ENCODE assay signal across 24 cellular contexts in genomic region chr6:111900731-111901130, GRCh38. TPM values are rescaled to one million over a fixed set of nuclear protein-coding genes. Genes with fewer than 3 reads are reported as not detected.
DNase-seq lines count a peak whose midpoint lies in the region; ATAC-seq and TF ChIP-seq lines count a peak whose summit lies in the region.
"Had no signal": no experiment of that assay in that cellular context is flagged by ENCODE, and none has a peak within 500 bp of the region (broad histone marks: within the 10 kb centered on the region; RNA-seq: fewer than 3 reads in every experiment).

No MANE protein-coding gene starts in this region.

- H3K4me1 ChIP-seq in GM23338 (ENCODE audit: insufficient read depth) (no peaks in the 10 kb centered on the region), SJCRH30 (peaks cover 21% of the 10 kb centered on the region; the same call in 1 of the 2 replicates), neuronal stem cell (ENCODE audit: control insufficient read depth in 2 of 2, insufficient read depth in 1 of 2, low read depth in 1 of 2, low read length in 2 of 2) (peaks cover 0 to 3% of the 10 kb centered on the region in 2 donors)
- H3K4me1 ChIP-seq: A549; BE2C; BLaER1 treated with 17β-estradiol and CSF1 and Interleukin-3, amounts not matched to agents 10 nM and 100 nM; HAP-1 had no signal

- H3K4me3 ChIP-seq in GM23338 (no peak overlapping the region), SJCRH30 (no peak overlapping the region), neuronal stem cell (ENCODE audit: low read length in 2 of 2) (no peak overlapping the region)
- H3K4me3 ChIP-seq: A549; BLaER1 treated with 17β-estradiol and CSF1 and Interleukin-3, amounts not matched to agents 10 nM and 100 nM; GM12878; GM23248; HAP-1 had no signal

- no peak overlapping the region for H2BK120ac ChIP-seq in neuronal stem cell (ENCODE audit: low read depth, low read length)

- H3K4me3 Mint-ChIP-seq in GM23338 (no peak overlapping the region), type B pancreatic cell (no peak overlapping the region)
- H3K4me3 Mint-ChIP-seq: CD14-positive monocyte; CD4-positive, alpha-beta T cell; CD8-positive, alpha-beta memory T cell; HFFc6 had no signal

- H4K20me1 ChIP-seq in GM23338 (replicated peaks; ENCODE audit: insufficient read depth), result no peaks in the 10 kb centered on the region
- H4K20me1 ChIP-seq: BLaER1 treated with 17β-estradiol and CSF1 and Interleukin-3, amounts not matched to agents 10 nM and 100 nM had no signal

- H4K91ac ChIP-seq in neuronal stem cell (ENCODE audit: low read depth, low read length, poor library complexity), result no peak overlapping the region

- H2AK5ac ChIP-seq in neuronal stem cell (ENCODE audit: low read depth, low read length), result no peak overlapping the region

- no peaks in the 10 kb centered on the region for H3K27me3 ChIP-seq in GM23338 (ENCODE audit: insufficient read depth)
- no peaks in the 10 kb centered on the region for H3K27me3 ChIP-seq in SJCRH30
- H3K27me3 ChIP-seq in neuronal stem cell (ENCODE audit: control insufficient read depth in 3 of 3, insufficient read depth in 3 of 3, low read depth in 1 of 3, low read length in 3 of 3), result no peaks in the 10 kb centered on the region
- H3K27me3 ChIP-seq: BE2C; BLaER1 treated with 17β-estradiol and CSF1 and Interleukin-3, amounts not matched to agents 10 nM and 100 nM had no signal

- H3K4me1 Mint-ChIP-seq in GM23338 (no peaks in the 10 kb centered on the region; the same call in 2 of the 3 replicates), type B pancreatic cell (ENCODE audit: unreplicated experiment) (no peaks in the 10 kb centered on the region)
- H3K4me1 Mint-ChIP-seq: CD8-positive, alpha-beta memory T cell had no signal

- no peak overlapping the region for H2BK12ac ChIP-seq in neuronal stem cell (ENCODE audit: low read length)

- no peak overlapping the region for H3K18ac ChIP-seq in neuronal stem cell (ENCODE audit: low read length)

- TF ChIP-seq CTCF in GM23338 (conservative IDR thresholded peaks at IDR 0.05; ENCODE audit: low read depth in 2 of 2), result no peak
- TF ChIP-seq CTCF in type B pancreatic cell (conservative IDR thresholded peaks at IDR 0.05), result no peak

- H3K14ac ChIP-seq in neuronal stem cell (ENCODE audit: low read length), result no peak overlapping the region

- no peak overlapping the region for H3K4ac ChIP-seq in neuronal stem cell (ENCODE audit: low read length)

- H3K27me3 Mint-ChIP-seq in GM23338 (ENCODE audit: insufficient read depth, low read depth, poor library complexity), result peaks cover 2% of the 10 kb centered on the region
- H3K27me3 Mint-ChIP-seq in type B pancreatic cell, result no peaks in the 10 kb centered on the region
- H3K27me3 Mint-ChIP-seq: CD4-positive, alpha-beta T cell; CD8-positive, alpha-beta memory T cell had no signal

- H3K23ac ChIP-seq in neuronal stem cell (ENCODE audit: low read depth, low read length, poor library complexity), result no peak overlapping the region

- H3K9me3 ChIP-seq in SJCRH30 (replicated peaks), result no peaks in the 10 kb centered on the region
- H3K9me3 ChIP-seq in neuronal stem cell (replicated peaks in 1 of 2; ENCODE audit: control insufficient read depth in 2 of 2, insufficient read depth in 1 of 2, low read depth in 1 of 2, low read length in 2 of 2), result no peaks in the 10 kb centered on the region
- H3K9me3 ChIP-seq: A549; BE2C; BLaER1 treated with 17β-estradiol and CSF1 and Interleukin-3, amounts not matched to agents 10 nM and 100 nM; HAP-1 had no signal

- H3K79me1 ChIP-seq in neuronal stem cell (ENCODE audit: low read depth, low read length), result no peaks in the 10 kb centered on the region

- H2AFZ ChIP-seq in GM23338 (peak overlapping the region; percentile 59), neuronal stem cell (ENCODE audit: low read length) (peak overlapping the region; percentile 50)
- H2AFZ ChIP-seq: GM23248 had no signal

- no peaks in the 10 kb centered on the region; the same call in 1 of the 2 replicates for H3K9me2 ChIP-seq in GM23338 (ENCODE audit: insufficient read depth)

- H3K27ac ChIP-seq in GM23338 (ENCODE audit: low read depth) (no peak overlapping the region), SJCRH30 (no peak overlapping the region), neuronal stem cell (replicated peaks; ENCODE audit: low read length) (no peak overlapping the region)
- H3K27ac ChIP-seq: A549; BLaER1 treated with 17β-estradiol and CSF1 and Interleukin-3, amounts not matched to agents 10 nM and 100 nM; GM23248 had no signal

- no peaks in the 10 kb centered on the region for H3K79me2 ChIP-seq in GM23338 (replicated peaks; ENCODE audit: insufficient read depth)

- H2BK5ac ChIP-seq in neuronal stem cell (ENCODE audit: low read length), result no peak overlapping the region

- DNase-seq in GM23338 (ENCODE audit: low spot score), result no peak
- peak; percentile 63 for DNase-seq in NCI-H146 (lab: John Stamatoyannopoulos, UW)
- peak; percentile 70 to 72 for DNase-seq in SJCRH30
- DNase-seq in neuronal stem cell (ENCODE audit: low spot score), result no peak
- no peak for DNase-seq in GM19240 (ENCODE audit: insufficient read length, low spot score)
- no peak for DNase-seq in type B pancreatic cell (ENCODE audit: extremely low spot score, unreplicated experiment)
- DNase-seq: 8988T; ACHN; AML-193; BE2C; CD4-positive, alpha-beta T cell; CD8-positive, alpha-beta memory T cell; DMS 273 treated with DMSO at 0.1 percent for 48 hours; DMS79; EL; GDM1; GM23248; HFFc6 had no signal

- no peaks in the 10 kb centered on the region for H3K36me3 Mint-ChIP-seq in GM23338 (ENCODE audit: low read depth)
- no peaks in the 10 kb centered on the region for H3K36me3 Mint-ChIP-seq in type B pancreatic cell
- H3K36me3 Mint-ChIP-seq: CD14-positive monocyte; CD8-positive, alpha-beta memory T cell had no signal

- H2BK15ac ChIP-seq in neuronal stem cell (ENCODE audit: low read length), result no peak overlapping the region

- H3K9ac ChIP-seq in neuronal stem cell (ENCODE audit: low read depth, low read length, poor library complexity), result no peak overlapping the region
- H3K9ac ChIP-seq: BLaER1 treated with 17β-estradiol and CSF1 and Interleukin-3, amounts not matched to agents 10 nM and 100 nM; GM23248 had no signal

- H3K4me2 ChIP-seq in GM23338 (no peak overlapping the region), neuronal stem cell (ENCODE audit: insufficient read depth, low read length, poor library complexity, severe bottlenecking) (no peak overlapping the region)
- H3K4me2 ChIP-seq: A549; BLaER1 treated with 17β-estradiol and CSF1 and Interleukin-3, amounts not matched to agents 10 nM and 100 nM had no signal

- no CpG with 5 or more reads among the region's 5 CpGs for WGBS in neuronal stem cell (ENCODE audit: extremely low coverage in 2 of 2, insufficient read length in 2 of 2, insufficient replicate concordance in 1 of 2), 2 donors

- H4K8ac ChIP-seq in neuronal stem cell (ENCODE audit: low read depth, low read length), result no peak overlapping the region

- H3K27ac Mint-ChIP-seq in GM23338 (no peak overlapping the region), type B pancreatic cell (no peak overlapping the region)
- H3K27ac Mint-ChIP-seq: CD14-positive monocyte; CD4-positive, alpha-beta T cell; HFFc6 had no signal

- H3K9me3 Mint-ChIP-seq in GM23338 (no peaks in the 10 kb centered on the region), type B pancreatic cell (no peaks in the 10 kb centered on the region)
- H3K9me3 Mint-ChIP-seq: CD14-positive monocyte; CD4-positive, alpha-beta T cell; CD8-positive, alpha-beta memory T cell; HFFc6 had no signal

- H3K36me3 ChIP-seq in GM23338 (ENCODE audit: insufficient read depth) (no peaks in the 10 kb centered on the region), SJCRH30 (no peaks in the 10 kb centered on the region), neuronal stem cell (replicated peaks in 1 of 2; ENCODE audit: control insufficient read depth in 2 of 2, insufficient read depth in 2 of 2, low read length in 2 of 2) (no peaks in the 10 kb centered on the region)
- H3K36me3 ChIP-seq: BE2C; BLaER1 treated with 17β-estradiol and CSF1 and Interleukin-3, amounts not matched to agents 10 nM and 100 nM; HAP-1 had no signal

- no peaks in the 10 kb centered on the region for H3F3A ChIP-seq in GM23338 (replicated peaks; ENCODE audit: low read depth)

- ATAC-seq in GM23338 (no peak), GM21825 (IDR thresholded peaks at IDR 0.05; ENCODE audit: unreplicated experiment) (no peak)
- ATAC-seq: A549, GM12878 had no signal

TF ChIP-seq in GM23338, 12 proteins besides CTCF, POLR2A, EP300 and RAD21 (continues in another document):
- TF ChIP-seq JUNB (IDR thresholded peaks at IDR 0.05; ENCODE audit: unreplicated experiment), result no peak
- TF ChIP-seq CREB1 (CRISPR knock-in tag; IDR thresholded peaks at IDR 0.05; ENCODE audit: low read depth), result no peak
- TF ChIP-seq ZNF331 (CRISPR knock-in tag; IDR thresholded peaks at IDR 0.05; ENCODE audit: low read depth), result no peak
- TF ChIP-seq ZNF114 (CRISPR knock-in tag; IDR thresholded peaks at IDR 0.05), result no peak
- no peak for TF ChIP-seq ETS1 (IDR thresholded peaks at IDR 0.05)
- TF ChIP-seq NANOG (IDR thresholded peaks at IDR 0.05; ENCODE audit: borderline replicate concordance), result no peak
- TF ChIP-seq POLR2AphosphoS5 (IDR thresholded peaks at IDR 0.05; ENCODE audit: low read depth), result no peak
- no peak for TF ChIP-seq EZH2phosphoT487 (IDR thresholded peaks at IDR 0.05; ENCODE audit: unreplicated experiment)
- TF ChIP-seq STAT1 (IDR thresholded peaks at IDR 0.05; ENCODE audit: unreplicated experiment), result no peak

RNA-seq across cellular contexts. Expression of gene FYN, which starts 27.5 kb away (rescaled TPM):
- 70.8 and 143 TPM in 2 replicates for total RNA-seq in GM23338 (2014; rRNA removed; shearing (Covaris generic))
- 46.8 and 54.9 TPM in 2 replicates for polyA plus RNA-seq in GM23338 (2016; fragmentation: Nextera tagmentation; extraction: Ambion mirVana)
- total RNA-seq in SJCRH30 (2014; rRNA removed; shearing (Covaris generic)), result 57.1 and 67.1 TPM in 2 replicates
- 176 TPM for polyA plus RNA-seq in neuronal stem cell (2013, experiment 1 of 2)
- 174 TPM for polyA plus RNA-seq in neuronal stem cell (2013, experiment 2 of 2)
- 131 and 283 TPM in 2 replicates for total RNA-seq in type B pancreatic cell (ENCODE audit: low replicate concordance)

Comparison
In these comparisons a context has a peak if more than half of its experiments do, and no peak if none do; other contexts are left out.
1. DNase-seq: peak in NCI-H146 (single experiment) and SJCRH30 (2 of 2); none in GM23338 (single experiment), neuronal stem cell (single experiment), GM19240 (single experiment) and type B pancreatic cell (single experiment).